In the genomic region with DNA sequence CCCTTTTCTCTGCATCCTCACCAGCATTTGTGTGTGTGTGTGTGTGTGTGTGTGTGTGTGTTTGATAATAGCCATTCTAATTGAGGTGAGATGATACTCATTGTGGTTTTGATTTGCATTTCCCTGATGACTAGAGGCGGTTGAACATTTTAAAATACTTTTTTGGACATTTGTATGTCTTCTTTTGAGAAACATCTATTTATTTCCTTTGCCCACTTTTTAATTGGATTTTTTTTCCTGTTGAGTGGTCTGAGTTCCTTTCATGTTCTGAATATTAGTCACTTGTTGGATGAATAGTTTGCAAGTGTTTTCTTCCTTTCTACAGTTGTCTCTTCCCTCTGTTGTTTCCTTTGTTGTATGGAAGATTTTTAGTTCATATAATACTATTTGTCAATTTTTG, we compare ENCODE assay signal across 35 cellular contexts. TPM values are rescaled to one million over a fixed set of nuclear protein-coding genes. Genes with fewer than 3 reads are reported as not detected.
DNase-seq lines count a peak whose midpoint lies in the region; ATAC-seq, FAIRE-seq and TF ChIP-seq lines count a peak whose summit lies in the region.
"Had no signal": no experiment of that assay in that cellular context is flagged by ENCODE, and none has a peak within 500 bp of the region (broad histone marks: within the 10 kb centered on the region; RNA-seq: fewer than 3 reads in every experiment).

No MANE protein-coding gene starts in this region.

- H3K9me3 Mint-ChIP-seq in activated CD8-positive, alpha-beta memory T cell treated with anti-CD3 and anti-CD28 coated beads, Interleukin-2, amount 10 ng/mL, durations not matched to agents 7 days and 5 days (ENCODE audit: low read depth), result no peaks in the 10 kb centered on the region
- H3K9me3 Mint-ChIP-seq: activated CD4-positive, alpha-beta memory T cell treated with anti-CD3 and anti-CD28 coated beads, Interleukin-2, amount 10 ng/mL, durations not matched to agents 7 days and 5 days; activated T-helper 2 cell treated with anti-CD3 and anti-CD28 coated beads, Interferon-gamma antibody, Interleukin-2, Interleukin-4, amounts not matched to agents 10 μg/mL and 5 μg/mL and 100 μg/mL, durations not matched to agents 14 hours and 24 hours and 36 hours; effector memory CD8-positive, alpha-beta T cell; T-helper 1 cell treated with Interleukin-12 subunit alpha and Interleukin-12 subunit beta and Interleukin-4 antibody, amounts not matched to agents 30 μg/mL and 1 μg/mL, for 36 hours had no signal

- no peaks in the 10 kb centered on the region for H3K36me3 Mint-ChIP-seq in activated CD8-positive, alpha-beta memory T cell treated with anti-CD3 and anti-CD28 coated beads, Interleukin-2, amount 10 ng/mL, durations not matched to agents 7 days and 5 days
- H3K36me3 Mint-ChIP-seq: activated naive CD4-positive, alpha-beta T cell treated with anti-CD3 and anti-CD28 coated beads, Interleukin-2, amount 50 U/mL, for 24 hours; CD14-positive monocyte; immature natural killer cell had no signal

- no peak overlapping the region for H3K4me3 Mint-ChIP-seq in activated CD8-positive, alpha-beta memory T cell treated with anti-CD3 and anti-CD28 coated beads, Interleukin-2, amount 10 ng/mL, durations not matched to agents 7 days and 5 days
- H3K4me3 Mint-ChIP-seq: activated CD4-positive, alpha-beta memory T cell treated with anti-CD3 and anti-CD28 coated beads, Interleukin-2, amount 10 ng/mL, durations not matched to agents 7 days and 5 days; activated naive CD4-positive, alpha-beta T cell treated with anti-CD3 and anti-CD28 coated beads, Interleukin-2, amount 50 U/mL, for 24 hours; CD14-positive monocyte; effector memory CD8-positive, alpha-beta T cell; immature natural killer cell; stimulated activated naive CD8-positive, alpha-beta T cell treated with anti-CD3 and anti-CD28 coated beads, Interleukin-15, amount 100 ng/mL, for 72 hours; T-helper 1 cell treated with Interleukin-12 subunit alpha and Interleukin-12 subunit beta and Interleukin-4 antibody, amounts not matched to agents 30 μg/mL and 1 μg/mL, for 36 hours had no signal

- TF ChIP-seq POLR2A in endothelial cell of umbilical vein (IDR thresholded peaks at IDR 0.05; ENCODE audit: low read depth, low read length), result no peak

- H2AFZ ChIP-seq in endothelial cell of umbilical vein (ENCODE audit: low read depth, low read length), result no peak overlapping the region
- peak overlapping the region; percentile 56 for H2AFZ ChIP-seq in osteoblast (ENCODE audit: low read length)

- H3K9me1 ChIP-seq in endothelial cell of umbilical vein (replicated peaks; ENCODE audit: control insufficient read depth, extremely low read depth, insufficient read depth, low read length), result no peaks in the 10 kb centered on the region

- H3K9ac ChIP-seq in endothelial cell of umbilical vein (replicated peaks; ENCODE audit: extremely low read depth, insufficient read depth, low read length), result no peak overlapping the region

- BruUV-seq in endothelial cell of umbilical vein (replicated peaks; lab: Mats Ljungman, UMichigan), result no TSS peak

- intact Hi-C loops in endothelial cell of umbilical vein (cut with micrococcal nuclease), result no loop called here

- H3K27ac ChIP-seq in endothelial cell of umbilical vein (ENCODE audit: insufficient read depth, low read depth, low read length), result no peak overlapping the region
- peak overlapping the region; percentile 39 for H3K27ac ChIP-seq in osteoblast (ENCODE audit: low read depth, low read length)
- H3K27ac ChIP-seq: cardiac muscle cell, esophagus muscularis mucosa, thyroid gland had no signal

- no peaks in the 10 kb centered on the region for H4K20me1 ChIP-seq in endothelial cell of umbilical vein (replicated peaks; ENCODE audit: control insufficient read depth, extremely low read depth, insufficient read depth, low read length)
- no peaks in the 10 kb centered on the region for H4K20me1 ChIP-seq in osteoblast (ENCODE audit: insufficient read depth, low read length)

- H3K79me2 ChIP-seq in endothelial cell of umbilical vein (ENCODE audit: control insufficient read depth, insufficient read depth, low read length), result no peaks in the 10 kb centered on the region
- H3K79me2 ChIP-seq in osteoblast (ENCODE audit: insufficient read depth, low read length), result no peaks in the 10 kb centered on the region

- H3K4me1 ChIP-seq in endothelial cell of umbilical vein (ENCODE audit: control insufficient read depth, extremely low read depth, insufficient read depth, low read length) (no peaks in the 10 kb centered on the region), osteoblast (ENCODE audit: insufficient read depth, low read length) (peaks cover 6% of the 10 kb centered on the region)
- H3K4me1 ChIP-seq: esophagus muscularis mucosa, thyroid gland had no signal

- CTCF ChIA-PET in endothelial cell of umbilical vein (lab: Charles Lee), result interaction anchor here (1.0 kb wide), 1 partner anchor 39 kb away, joined by 3 read pairs; no protein-coding TSS in a partner anchor
- CTCF ChIA-PET in activated CD8-positive, alpha-beta memory T cell treated with anti-CD3 and anti-CD28 coated beads, Interleukin-2, amount 10 ng/mL, durations not matched to agents 7 days and 5 days (lab: Charles Lee), result no interaction called here

- no peaks in the 10 kb centered on the region for H3K27me3 ChIP-seq in endothelial cell of umbilical vein (ENCODE audit: control insufficient read depth in 2 of 2, insufficient read depth in 2 of 2, low read length in 2 of 2)
- no peaks in the 10 kb centered on the region for H3K27me3 ChIP-seq in osteoblast (ENCODE audit: insufficient read depth, low read length)
- H3K27me3 ChIP-seq: cardiac muscle cell, esophagus muscularis mucosa, thyroid gland had no signal

- ATAC-seq in activated CD8-positive, alpha-beta memory T cell treated with anti-CD3 and anti-CD28 coated beads, Interleukin-2, amount 10 ng/mL, durations not matched to agents 7 days and 5 days, result no peak
- ATAC-seq: activated CD4-positive, CD25-positive, alpha-beta regulatory T cell treated with anti-CD3 and anti-CD28 coated beads, Interleukin-2, amount 50 U/mL, for 24 hours; effector memory CD8-positive, alpha-beta T cell; naive thymus-derived CD8-positive, alpha-beta T cell; Panc1; stimulated activated naive CD8-positive, alpha-beta T cell treated with anti-CD3 and anti-CD28 coated beads, Interleukin-15, amount 100 ng/mL, for 72 hours had no signal

- H3K9me3 ChIP-seq in endothelial cell of umbilical vein (replicated peaks; ENCODE audit: control insufficient read depth, insufficient read depth, low read length) (no peaks in the 10 kb centered on the region), osteoblast (ENCODE audit: low read depth, low read length) (no peaks in the 10 kb centered on the region)
- H3K9me3 ChIP-seq: thyroid gland had no signal

- H3K4me2 ChIP-seq in endothelial cell of umbilical vein (ENCODE audit: insufficient read depth, low read length) (no peak overlapping the region), osteoblast (ENCODE audit: insufficient read depth, low read length) (no peak overlapping the region)
- H3K4me2 ChIP-seq: smooth muscle cell had no signal

- H3K27me3 Mint-ChIP-seq in activated CD8-positive, alpha-beta memory T cell treated with anti-CD3 and anti-CD28 coated beads, Interleukin-2, amount 10 ng/mL, durations not matched to agents 7 days and 5 days, result peaks cover 7% of the 10 kb centered on the region

- dilution Hi-C loops in endothelial cell of umbilical vein (cut with MboI; ENCODE audit: extremely low pct_ligation_motif_present, low sequenced_read_pairs), result no loop called here

- DNase-seq in EH (ENCODE audit: low read depth) (peak; percentile 78), M059J (ENCODE audit: low read depth) (peak; percentile 66), endothelial cell of umbilical vein (ENCODE audit: low read depth, low spot score) (no peak), osteoblast (ENCODE audit: insufficient read length, low spot score, missing footprints) (no peak), GM03348 (ENCODE audit: low spot score) (no peak), ureter (ENCODE audit: low spot score) (no peak), NCI-H345 treated with DMSO at 0.1 percent for 48 hours (lab: John Stamatoyannopoulos, UW; ENCODE audit: unreplicated experiment) (no peak)
- no peak for DNase-seq in activated CD8-positive, alpha-beta memory T cell treated with anti-CD3 and anti-CD28 coated beads, Interleukin-2, amount 10 ng/mL, durations not matched to agents 7 days and 5 days
- DNase-seq: activated CD4-positive, alpha-beta memory T cell treated with anti-CD3 and anti-CD28 coated beads, Interleukin-2, amount 10 ng/mL, durations not matched to agents 7 days and 5 days; anterior cingulate cortex; cortex of kidney; DMS79 treated with DMSO at 0.1 percent for 48 hours; effector memory CD8-positive, alpha-beta T cell; hypothalamus; immature natural killer cell; midbrain; naive thymus-derived CD8-positive, alpha-beta T cell; NCI-H1105; NCI-H1930; NCI-H69; nucleus accumbens; stimulated activated CD4-positive, alpha-beta T cell treated with anti-CD3 and anti-CD28 coated beads, Interleukin-1b, Interleukin-23, amount 100 ng/mL, for 48 hours; stimulated activated CD8-positive, alpha-beta memory T cell treated with anti-CD3 and anti-CD28 coated beads, Interleukin-4, amount 100 ng/mL, for 48 hours; stimulated activated naive CD8-positive, alpha-beta T cell treated with anti-CD3 and anti-CD28 coated beads, Interleukin-15, amount 100 ng/mL, for 72 hours; thyroid gland had no signal

- H3K4me1 Mint-ChIP-seq in activated CD8-positive, alpha-beta memory T cell treated with anti-CD3 and anti-CD28 coated beads, Interleukin-2, amount 10 ng/mL, durations not matched to agents 7 days and 5 days, result no peaks in the 10 kb centered on the region
- H3K4me1 Mint-ChIP-seq: activated CD4-positive, alpha-beta memory T cell treated with anti-CD3 and anti-CD28 coated beads, Interleukin-2, amount 10 ng/mL, durations not matched to agents 7 days and 5 days; activated naive CD4-positive, alpha-beta T cell treated with anti-CD3 and anti-CD28 coated beads, Interleukin-2, amount 50 U/mL, for 24 hours; CD14-positive monocyte; immature natural killer cell; naive thymus-derived CD8-positive, alpha-beta T cell; stimulated activated naive CD8-positive, alpha-beta T cell treated with anti-CD3 and anti-CD28 coated beads, Interleukin-15, amount 100 ng/mL, for 72 hours had no signal

- no peak overlapping the region for H3K4me3 ChIP-seq in endothelial cell of umbilical vein (replicated peaks in 1 of 3; ENCODE audit: insufficient read depth in 1 of 3, low read depth in 1 of 3, low read length in 3 of 3)
- H3K4me3 ChIP-seq in osteoblast (ENCODE audit: insufficient read depth, low read length), result no peak overlapping the region
- H3K4me3 ChIP-seq: cardiac muscle cell, esophagus muscularis mucosa, smooth muscle cell, thyroid gland had no signal

- no peak overlapping the region for H3K27ac Mint-ChIP-seq in activated CD8-positive, alpha-beta memory T cell treated with anti-CD3 and anti-CD28 coated beads, Interleukin-2, amount 10 ng/mL, durations not matched to agents 7 days and 5 days
- H3K27ac Mint-ChIP-seq: activated CD4-positive, alpha-beta memory T cell treated with anti-CD3 and anti-CD28 coated beads, Interleukin-2, amount 10 ng/mL, durations not matched to agents 7 days and 5 days; activated naive CD4-positive, alpha-beta T cell treated with anti-CD3 and anti-CD28 coated beads, Interleukin-2, amount 50 U/mL, for 24 hours; activated T-helper 2 cell treated with anti-CD3 and anti-CD28 coated beads, Interferon-gamma antibody, Interleukin-2, Interleukin-4, amounts not matched to agents 10 μg/mL and 5 μg/mL and 100 μg/mL, durations not matched to agents 14 hours and 24 hours and 36 hours; CD14-positive monocyte; effector memory CD8-positive, alpha-beta T cell; immature natural killer cell; stimulated activated naive CD8-positive, alpha-beta T cell treated with anti-CD3 and anti-CD28 coated beads, Interleukin-15, amount 100 ng/mL, for 72 hours; T-helper 1 cell treated with Interleukin-12 subunit alpha and Interleukin-12 subunit beta and Interleukin-4 antibody, amounts not matched to agents 30 μg/mL and 1 μg/mL, for 36 hours had no signal

- TF ChIP-seq CTCF in endothelial cell of umbilical vein (IDR thresholded peaks at IDR 0.05; ENCODE audit: extremely low read depth in 1 of 2, insufficient read depth in 1 of 2, low read depth in 1 of 2, low read length in 2 of 2) (no peak), osteoblast (IDR thresholded peaks at IDR 0.05; ENCODE audit: extremely low read depth, low read depth, low read length) (no peak)

- POLR2A ChIA-PET in endothelial cell of umbilical vein (lab: Charles Lee), result no interaction called here

- no peaks in the 10 kb centered on the region for H3K36me3 ChIP-seq in endothelial cell of umbilical vein (ENCODE audit: control insufficient read depth in 2 of 2, extremely low read depth in 1 of 2, insufficient read depth in 2 of 2, low read length in 2 of 2)
- no peaks in the 10 kb centered on the region for H3K36me3 ChIP-seq in osteoblast (ENCODE audit: insufficient read depth, low read length)
- H3K36me3 ChIP-seq: cardiac muscle cell, esophagus muscularis mucosa, thyroid gland had no signal

- FAIRE-seq in endothelial cell of umbilical vein (lab: Jason Lieb, UNC), result no peak
- FAIRE-seq: TTC549 had no signal

RNA-seq across cellular contexts. Expression of a gene that starts 54.3 kb away (rescaled TPM):
- total RNA-seq in M059J (2014; rRNA removed; shearing (Covaris generic)), result 5.3 and 9.9 TPM in 2 replicates
- total RNA-seq in endothelial cell of umbilical vein, result 20.2 and 25.4 TPM in 2 replicates
- polyA plus RNA-seq in endothelial cell of umbilical vein, result 9.9 and 10.0 TPM in 2 replicates
- polyA plus RNA-seq in endothelial cell of umbilical vein (2011; cell fraction: cytosol; rRNA removed), result 8.6 and 9.4 TPM in 2 replicates
- polyA plus RNA-seq in endothelial cell of umbilical vein (2011; cell fraction: nucleus; rRNA removed), result 11.1 and 11.9 TPM in 2 replicates
- 10.6 and 16.5 TPM in 2 replicates for polyA plus RNA-seq in endothelial cell of umbilical vein (2012)
- 19.6 and 22.7 TPM in 2 replicates for polyA minus RNA-seq in endothelial cell of umbilical vein
- polyA minus RNA-seq in endothelial cell of umbilical vein (2011; cell fraction: cytosol; rRNA and poly(A)+ RNA removed), result 2.5 TPM
- polyA minus RNA-seq in endothelial cell of umbilical vein (2011; cell fraction: nucleus; rRNA and poly(A)+ RNA removed), result 25.1 and 28.5 TPM in 2 replicates
- total RNA-seq in osteoblast, result 15.6 TPM in 2 replicates
- total RNA-seq in ureter, result 57.9 TPM
- total RNA-seq in activated CD8-positive, alpha-beta memory T cell treated with anti-CD3 and anti-CD28 coated beads, Interleukin-2, amount 10 ng/mL, durations not matched to agents 7 days and 5 days, result not detected
- total RNA-seq: activated T-helper 2 cell treated with anti-CD3 and anti-CD28 coated beads, Interferon-gamma antibody, Interleukin-2, Interleukin-4, amounts not matched to agents 10 μg/mL and 5 μg/mL and 100 μg/mL, durations not matched to agents 14 hours and 24 hours and 36 hours; naive thymus-derived CD8-positive, alpha-beta T cell had no signal
- polyA plus RNA-seq: CD14-positive monocyte; immature natural killer cell; naive thymus-derived CD8-positive, alpha-beta T cell had no signal

Comparison
In these comparisons a context has a peak if more than half of its experiments do, and no peak if none do; other contexts are left out.
1. DNase-seq: peak in EH (single experiment) and M059J (single experiment); none in endothelial cell of umbilical vein (single experiment), osteoblast (single experiment), GM03348 (single experiment), ureter (single experiment), NCI-H345 treated with DMSO at 0.1 percent for 48 hours (single experiment) and activated CD8-positive, alpha-beta memory T cell treated with anti-CD3 and anti-CD28 coated beads, Interleukin-2, amount 10 ng/mL, durations not matched to agents 7 days and 5 days (single experiment).